In the genomic region with DNA sequence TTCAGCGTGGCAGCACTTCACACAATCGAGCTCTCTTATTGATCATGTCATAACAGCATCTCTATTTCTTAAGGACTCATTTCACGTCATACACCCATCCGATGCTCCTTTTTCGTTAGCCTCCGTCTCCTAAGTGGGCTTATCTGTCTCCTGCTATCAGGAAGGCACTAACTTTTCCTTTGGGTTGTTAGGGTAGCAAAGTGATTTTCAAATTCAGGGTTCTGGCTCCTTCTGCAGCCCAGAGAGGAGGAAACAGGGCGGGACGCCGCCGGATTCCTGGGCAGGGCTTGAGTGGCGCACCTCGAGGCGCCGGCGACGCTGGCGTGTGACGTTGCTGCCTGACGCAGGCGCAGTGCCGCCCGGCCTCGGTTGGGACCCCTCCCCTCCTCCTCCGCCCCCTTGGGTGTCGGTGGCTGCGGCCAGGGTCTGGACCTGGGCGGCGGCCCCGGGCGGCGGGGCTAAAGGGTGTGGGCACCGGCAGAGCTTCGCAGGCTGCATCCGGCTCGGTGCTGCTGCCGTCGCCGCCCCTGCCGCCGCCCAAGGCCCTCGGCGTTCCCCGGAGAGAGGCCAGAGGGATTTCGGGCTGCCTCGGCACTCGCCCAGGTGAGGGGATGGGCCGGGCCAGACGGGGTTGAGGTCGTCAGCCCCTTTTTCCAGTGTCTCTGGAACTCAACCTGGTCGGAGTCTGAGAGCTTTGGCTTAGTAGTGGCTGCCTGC, we compare ENCODE assay signal across 8 cellular contexts. TPM values are rescaled to one million over a fixed set of nuclear protein-coding genes. Genes with fewer than 3 reads are reported as not detected.
DNase-seq lines count a peak whose midpoint lies in the region.

A gene with protein sequence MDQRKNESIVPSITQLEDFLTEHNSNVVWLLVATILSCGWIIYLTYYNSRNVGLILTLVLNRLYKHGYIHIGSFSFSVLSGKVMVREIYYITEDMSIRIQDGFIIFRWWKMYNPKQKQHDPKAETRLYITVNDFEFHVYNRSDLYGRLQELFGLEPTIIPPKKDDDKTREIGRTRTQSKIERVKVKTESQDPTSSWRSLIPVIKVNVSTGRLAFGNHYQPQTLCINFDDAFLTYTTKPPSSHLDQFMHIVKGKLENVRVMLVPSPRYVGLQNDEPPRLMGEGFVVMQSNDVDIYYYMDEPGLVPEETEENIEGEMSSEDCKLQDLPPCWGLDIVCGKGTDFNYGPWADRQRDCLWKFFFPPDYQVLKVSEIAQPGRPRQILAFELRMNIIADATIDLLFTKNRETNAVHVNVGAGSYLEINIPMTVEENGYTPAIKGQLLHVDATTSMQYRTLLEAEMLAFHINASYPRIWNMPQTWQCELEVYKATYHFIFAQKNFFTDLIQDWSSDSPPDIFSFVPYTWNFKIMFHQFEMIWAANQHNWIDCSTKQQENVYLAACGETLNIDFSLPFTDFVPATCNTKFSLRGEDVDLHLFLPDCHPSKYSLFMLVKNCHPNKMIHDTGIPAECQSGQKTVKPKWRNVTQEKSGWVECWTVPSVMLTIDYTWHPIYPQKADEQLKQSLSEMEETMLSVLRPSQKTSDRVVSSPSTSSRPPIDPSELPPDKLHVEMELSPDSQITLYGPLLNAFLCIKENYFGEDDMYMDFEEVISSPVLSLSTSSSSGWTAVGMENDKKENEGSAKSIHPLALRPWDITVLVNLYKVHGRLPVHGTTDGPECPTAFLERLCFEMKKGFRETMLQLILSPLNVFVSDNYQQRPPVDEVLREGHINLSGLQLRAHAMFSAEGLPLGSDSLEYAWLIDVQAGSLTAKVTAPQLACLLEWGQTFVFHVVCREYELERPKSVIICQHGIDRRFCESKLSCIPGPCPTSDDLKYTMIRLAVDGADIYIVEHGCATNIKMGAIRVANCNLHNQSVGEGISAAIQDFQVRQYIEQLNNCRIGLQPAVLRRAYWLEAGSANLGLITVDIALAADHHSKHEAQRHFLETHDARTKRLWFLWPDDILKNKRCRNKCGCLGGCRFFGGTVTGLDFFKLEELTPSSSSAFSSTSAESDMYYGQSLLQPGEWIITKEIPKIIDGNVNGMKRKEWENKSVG (N-terminal part only) (plus strand): TSS at position 350 of the 717 bp plus-strand sequence. CDS start 18,317 bp downstream, outside the sequence.

- peak within 1 kb of the TSS; percentile 76 to 99 (median 88) for H3K9ac ChIP-seq in subcutaneous abdominal adipose tissue (ENCODE audit: low read length in 5 of 5)

- H3K9me3 ChIP-seq in SJCRH30 (replicated peaks) = no peaks in the 10 kb centered on the region
- no peaks in the 10 kb centered on the region for H3K9me3 ChIP-seq in neuron (ENCODE audit: low read length)
- no peaks in the 10 kb centered on the region for H3K9me3 ChIP-seq in subcutaneous abdominal adipose tissue (ENCODE audit: control insufficient read depth in 5 of 5, low read length in 5 of 5)

- peak within 1 kb of the TSS; percentile 26; the same call in 1 of the 2 replicates for H3K27ac ChIP-seq in SJCRH30
- peak within 1 kb of the TSS; percentile 88 for H3K27ac ChIP-seq in subcutaneous abdominal adipose tissue (ENCODE audit: low read depth, low read length)

- peak within 1 kb of the TSS; percentile 84 for H2AFZ ChIP-seq in neuron (ENCODE audit: low read depth, low read length)

- no peaks in the 10 kb centered on the region for H3K4me1 ChIP-seq in SJCRH30
- peaks cover 7% of the 10 kb centered on the region for H3K4me1 ChIP-seq in neuron (ENCODE audit: insufficient read depth, low read length)
- peaks cover 0 to 29% (median 20%) of the 10 kb centered on the region in 5 donors for H3K4me1 ChIP-seq in subcutaneous abdominal adipose tissue (ENCODE audit: control insufficient read depth in 5 of 5, insufficient read depth in 5 of 5, low read length in 5 of 5)

- no peaks in the 10 kb centered on the region for H3K27me3 ChIP-seq in SJCRH30
- H3K27me3 ChIP-seq in neuron (ENCODE audit: insufficient read depth, low read length) = no peaks in the 10 kb centered on the region
- no peaks in the 10 kb centered on the region for H3K27me3 ChIP-seq in subcutaneous abdominal adipose tissue (ENCODE audit: control insufficient read depth in 5 of 5, insufficient read depth in 4 of 5, low read length in 5 of 5)

- DNase-seq in ELR (ENCODE audit: low read depth) (peak; percentile 79), H4 (ENCODE audit: low spot score) (peak; percentile 69), LoVo (ENCODE audit: low spot score) (peak; percentile 89), SJCRH30 (peak; percentile 88 to 91), foreskin melanocyte (peak; percentile 75)
- peak; percentile 66 to 80 (median 72) for DNase-seq in activated naive CD4-positive, alpha-beta T cell (lab: John Stamatoyannopoulos, UW)

- H3K36me3 ChIP-seq in SJCRH30 = 0 out of 2 replicates have a peak, but pooled peaks cover 4% of the 10 kb centered on the region
- peaks cover 13% of the 10 kb centered on the region for H3K36me3 ChIP-seq in neuron (ENCODE audit: insufficient read depth, low read length)
- peaks cover 0 to 8% (median 3%) of the 10 kb centered on the region in 5 donors for H3K36me3 ChIP-seq in subcutaneous abdominal adipose tissue (ENCODE audit: control insufficient read depth in 5 of 5, insufficient read depth in 5 of 5, low read length in 5 of 5)

- peak within 1 kb of the TSS; percentile 94 for H3K4me3 ChIP-seq in SJCRH30
- peak within 1 kb of the TSS; percentile 78 for H3K4me3 ChIP-seq in neuron (ENCODE audit: low read length)
- H3K4me3 ChIP-seq in subcutaneous abdominal adipose tissue (ENCODE audit: low read depth in 1 of 5, low read length in 5 of 5) = peak within 1 kb of the TSS; percentile 79 to 99 (median 95)

RNA-seq across cellular contexts. Expression of the gene that starts here (rescaled TPM):
- total RNA-seq in H4 (2014; rRNA removed; shearing (Covaris generic)) = 14.4 and 14.6 TPM in 2 replicates
- 39.0 and 46.9 TPM in 2 replicates for total RNA-seq in SJCRH30 (2014; rRNA removed; shearing (Covaris generic))

Comparison
In these comparisons a context has a peak if more than half of its experiments do, and no peak if none do; other contexts are left out.
1. Peak in every context shown above with its lines: DNase-seq, H3K4me3 ChIP-seq and H3K27ac ChIP-seq.